Comparison of ENCODE assay signal across 12 cellular contexts in the genomic region with DNA sequence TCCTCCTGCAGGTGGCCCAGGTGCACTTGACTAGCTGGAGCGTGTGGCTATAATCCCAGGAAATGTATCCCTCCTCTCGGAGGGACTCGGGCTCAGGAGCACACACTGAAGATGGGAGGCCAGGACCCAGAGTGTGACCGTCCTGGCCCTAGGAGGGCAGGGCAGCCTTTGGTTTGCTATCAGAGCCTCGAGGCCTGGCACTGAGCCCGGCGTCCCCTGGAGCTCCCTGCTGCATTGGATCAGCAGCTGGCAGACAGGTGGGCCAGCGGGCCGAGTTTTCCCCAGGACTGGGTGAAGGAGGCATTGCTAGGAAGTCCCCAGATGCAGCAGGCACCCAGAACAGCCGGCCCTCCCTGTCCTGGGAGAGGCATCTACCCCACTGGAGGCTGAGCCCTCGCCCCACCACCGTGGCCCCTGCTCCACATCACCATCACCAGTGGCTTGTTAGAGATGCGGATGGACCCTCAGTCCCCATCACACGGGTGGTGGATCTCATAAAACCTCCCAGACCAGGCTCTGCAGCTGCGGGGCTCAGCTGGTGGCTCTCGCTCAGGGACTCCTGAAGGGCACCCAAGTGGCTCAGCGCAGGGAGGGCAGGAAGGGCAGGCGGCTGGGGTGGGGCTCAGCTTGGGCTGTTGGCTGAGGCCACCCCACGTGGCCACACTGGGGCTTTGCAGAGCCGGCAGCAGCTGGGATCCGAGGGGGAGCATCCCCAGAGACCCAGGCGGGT. TPM values are rescaled to one million over a fixed set of nuclear protein-coding genes. Genes with fewer than 3 reads are reported as not detected.
A peak's percentile ranks its signal among the peaks of the same experiment; 100 is the strongest.
DNase-seq lines count a peak whose midpoint lies in the region; TF ChIP-seq lines count a peak whose summit lies in the region.
"Had no signal": no experiment of that assay in that cellular context is flagged by ENCODE, and none has a peak within 500 bp of the region (broad histone marks: within the 10 kb centered on the region; RNA-seq: fewer than 3 reads in every experiment).

No MANE protein-coding gene starts in this region.

- DNase-seq in DMS53 (lab: John Stamatoyannopoulos, UW) = peak; percentile 22
- no peak for DNase-seq in DMS53 treated with DMSO at 0.1 percent for 48 hours (lab: John Stamatoyannopoulos, UW; ENCODE audit: unreplicated experiment)
- no peak for DNase-seq in caudate nucleus (lab: John Stamatoyannopoulos, UW)
- no peak for DNase-seq in tibial nerve (ENCODE audit: low spot score in 2 of 2)
- DNase-seq in GF-D8 (lab: John Stamatoyannopoulos, UW) = no peak
- DNase-seq in GM19240 (ENCODE audit: insufficient read length, low spot score) = no peak
- no peak for DNase-seq in NCI-H2029 treated with DMSO at 0.1 percent for 48 hours (lab: John Stamatoyannopoulos, UW)
- DNase-seq: 8988T; activated CD8-positive, alpha-beta memory T cell treated with anti-CD3 and anti-CD28 coated beads, Interleukin-2, amount 10 ng/mL, durations not matched to agents 7 days and 5 days; NCI-H1048; stimulated activated naive CD4-positive, alpha-beta T cell treated with Interleukin-2 at 50 U/mL for 16 hours had no signal

- no peak for TF ChIP-seq EP300 in tibial nerve (IDR thresholded peaks at IDR 0.05)

- H3K4me1 ChIP-seq in muscle layer of colon (ENCODE audit: insufficient read depth, low read length) (peaks cover 33% of the 10 kb centered on the region), tibial nerve (peaks cover 0 to 92% (median 57%) of the 10 kb centered on the region in 4 donors)

- no peak for TF ChIP-seq CTCF in tibial nerve (IDR thresholded peaks at IDR 0.05)

- no peaks in the 10 kb centered on the region for H3K27me3 ChIP-seq in muscle layer of colon (ENCODE audit: control insufficient read depth in 1 of 2, insufficient read depth in 2 of 2, low read length in 2 of 2)
- no peaks in the 10 kb centered on the region for H3K27me3 ChIP-seq in tibial nerve

- H3K27ac ChIP-seq in caudate nucleus (ENCODE audit: low read depth, low read length) (peak overlapping the region; percentile 74), muscle layer of colon (ENCODE audit: low read depth, low read length) (peak overlapping the region; percentile 51), tibial nerve (peak overlapping the region; percentile 25 to 84 (median 72))

- H3K9me3 ChIP-seq in muscle layer of colon (ENCODE audit: low read length) (no peaks in the 10 kb centered on the region), tibial nerve (no peaks in the 10 kb centered on the region)

- TF ChIP-seq POLR2A in tibial nerve (IDR thresholded peaks at IDR 0.05) = no peak

- H3K36me3 ChIP-seq in muscle layer of colon (ENCODE audit: insufficient read depth, low read length) (no peaks in the 10 kb centered on the region), tibial nerve (no peaks in the 10 kb centered on the region)

- 77 to 82% methylated on average over 18 to 19 of the region's 22 CpGs for WGBS in tibial nerve, 2 donors

- H3K9ac ChIP-seq in muscle layer of colon (ENCODE audit: low read length) = no peak overlapping the region

- H3K4me3 ChIP-seq in muscle layer of colon (ENCODE audit: low read depth in 1 of 2, low read length in 2 of 2) = peak overlapping the region in 1 of 2 donors; percentile 3
- H3K4me3 ChIP-seq in tibial nerve = no peak overlapping the region

RNA-seq across cellular contexts. Expression of a gene that starts 32.7 kb away (rescaled TPM):
- total RNA-seq in tibial nerve = 10 to 100 TPM; 19.5 to 66.3 (median 35.1) TPM
